20 cellular contexts compared by ENCODE assay signal in genomic region chr6:7878401-7878964, GRCh38.
"Had no signal": no experiment of that assay in that cellular context is flagged by ENCODE, and none has a peak within 500 bp of the region (broad histone marks: within the 10 kb centered on the region; RNA-seq: fewer than 3 reads in every experiment).

No MANE protein-coding gene starts in this region.

- H3K27ac Mint-ChIP-seq: activated CD8-positive, alpha-beta T cell treated with anti-CD3 and anti-CD28 coated beads, Interleukin-2, amount 10 ng/mL, durations not matched to agents 7 days and 5 days; activated naive CD8-positive, alpha-beta T cell; brain; effector memory CD8-positive, alpha-beta T cell had no signal

- H3K4me1 Mint-ChIP-seq: brain; central memory CD8-positive, alpha-beta T cell; WTC11 had no signal

- ATAC-seq: activated CD8-positive, alpha-beta T cell treated with anti-CD3 and anti-CD28 coated beads, Interleukin-2, amount 10 ng/mL, durations not matched to agents 7 days and 5 days; effector memory CD8-positive, alpha-beta T cell; left colon; WTC11 had no signal

- DNase-seq: activated CD4-positive, alpha-beta T cell treated with anti-CD3 and anti-CD28 coated beads for 4 hours; activated CD8-positive, alpha-beta memory T cell treated with anti-CD3 and anti-CD28 coated beads, Interleukin-2, amount 50 U/mL, for 4 hours; activated CD8-positive, alpha-beta T cell treated with anti-CD3 and anti-CD28 coated beads, Interleukin-2, amount 10 ng/mL, durations not matched to agents 7 days and 5 days; activated gamma-delta T cell; activated T-cell treated with anti-CD3 and anti-CD28 coated beads, Interleukin-2, amount 50 U/mL, for 48 hours; amygdala; effector memory CD8-positive, alpha-beta T cell; left colon; midbrain; nucleus accumbens; retina; stimulated activated CD4-positive, alpha-beta T cell treated with anti-CD3 and anti-CD28 coated beads, Interleukin-2, amount 100 ng/mL, for 48 hours; stimulated activated naive CD4-positive, alpha-beta T cell; T-helper 2 cell; trophoblast cell had no signal

- H3K9me3 Mint-ChIP-seq: central memory CD8-positive, alpha-beta T cell; effector memory CD8-positive, alpha-beta T cell had no signal

- H3K27me3 Mint-ChIP-seq: activated naive CD8-positive, alpha-beta T cell; brain; central memory CD8-positive, alpha-beta T cell; effector memory CD8-positive, alpha-beta T cell had no signal

- H3K27ac ChIP-seq: epithelial cell of prostate had no signal

- H3K4me3 Mint-ChIP-seq: activated CD8-positive, alpha-beta T cell treated with anti-CD3 and anti-CD28 coated beads, Interleukin-2, amount 10 ng/mL, durations not matched to agents 7 days and 5 days; activated naive CD8-positive, alpha-beta T cell; brain; central memory CD8-positive, alpha-beta T cell; effector memory CD8-positive, alpha-beta T cell; WTC11 had no signal
